16 cellular contexts compared by ENCODE assay signal in genomic region chr6:136526937-136527336, GRCh38. TPM values are rescaled to one million over a fixed set of nuclear protein-coding genes. Genes with fewer than 3 reads are reported as not detected.
DNase-seq lines count a peak whose midpoint lies in the region; ATAC-seq and TF ChIP-seq lines count a peak whose summit lies in the region.
"Had no signal": no experiment of that assay in that cellular context is flagged by ENCODE, and none has a peak within 500 bp of the region (broad histone marks: within the 10 kb centered on the region; RNA-seq: fewer than 3 reads in every experiment).

No MANE protein-coding gene starts in this region.

- TF ChIP-seq POLR2A in vagina (IDR thresholded peaks at IDR 0.05), result no peak

- peak overlapping the region; percentile 53 for H3K4me3 Mint-ChIP-seq in activated CD4-positive, alpha-beta T cell treated with anti-CD3 and anti-CD28 coated beads for 36 hours
- peak overlapping the region; percentile 8 for H3K4me3 Mint-ChIP-seq in type B pancreatic cell

- no peak overlapping the region for H2BK5ac ChIP-seq in mesendoderm (ENCODE audit: low read length)

- peak overlapping the region; percentile 17 for H3K56ac ChIP-seq in mesendoderm (ENCODE audit: low read length)

- H4K5ac ChIP-seq in mesendoderm (ENCODE audit: low read length), result no peak overlapping the region

- no peak overlapping the region for H2AK5ac ChIP-seq in mesendoderm (ENCODE audit: low read length)

- no peak overlapping the region for H3K27ac Mint-ChIP-seq in activated CD4-positive, alpha-beta T cell treated with anti-CD3 and anti-CD28 coated beads for 36 hours
- no peak overlapping the region for H3K27ac Mint-ChIP-seq in type B pancreatic cell
- H3K27ac Mint-ChIP-seq: activated T-helper 17 cell treated with anti-CD3 and anti-CD28 coated beads, Interleukin-2, amount 50 U/mL, for 72 hours had no signal

- no peaks in the 10 kb centered on the region for H3K36me3 ChIP-seq in mesendoderm (ENCODE audit: control insufficient read depth, insufficient read depth, low read length)
- H3K36me3 ChIP-seq in vagina, result no peaks in the 10 kb centered on the region
- H3K36me3 ChIP-seq: adrenal gland; BLaER1 treated with 17β-estradiol and CSF1 and Interleukin-3, amounts not matched to agents 10 nM and 100 nM; esophagus squamous epithelium; MG63; pancreas had no signal

- H3K27me3 ChIP-seq in mesendoderm (ENCODE audit: insufficient read depth, low read length, poor library complexity), result no peaks in the 10 kb centered on the region
- H3K27me3 ChIP-seq in vagina, result no peaks in the 10 kb centered on the region
- H3K27me3 ChIP-seq: adrenal gland; BLaER1 treated with 17β-estradiol and CSF1 and Interleukin-3, amounts not matched to agents 10 nM and 100 nM; esophagus squamous epithelium; MG63; pancreas had no signal

- H4K8ac ChIP-seq in mesendoderm (ENCODE audit: low read depth, low read length), result no peak overlapping the region

- no peak overlapping the region for H2BK15ac ChIP-seq in mesendoderm (replicated peaks; ENCODE audit: low read depth)

- H3K79me1 ChIP-seq in mesendoderm (ENCODE audit: low read length), result peaks cover 5% of the 10 kb centered on the region

- no CpG with 5 or more reads among the region's 4 CpGs for WGBS in mesendoderm (ENCODE audit: extremely low coverage, insufficient coverage, low lambda C conversion rate)

- no peak overlapping the region for H3K4me2 ChIP-seq in mesendoderm (ENCODE audit: low read length)
- H3K4me2 ChIP-seq: BLaER1 treated with 17β-estradiol and CSF1 and Interleukin-3, amounts not matched to agents 10 nM and 100 nM had no signal

- H3K4me3 ChIP-seq in mesendoderm (ENCODE audit: low read length) (no peak overlapping the region), vagina (no peak overlapping the region)
- H3K4me3 ChIP-seq: adrenal gland; BLaER1 treated with 17β-estradiol and CSF1 and Interleukin-3, amounts not matched to agents 10 nM and 100 nM; MG63; pancreas had no signal

- ATAC-seq in activated CD4-positive, alpha-beta T cell treated with anti-CD3 and anti-CD28 coated beads for 36 hours, result no peak
- ATAC-seq in GM21576 (IDR thresholded peaks at IDR 0.05; ENCODE audit: unreplicated experiment), result no peak

- peaks cover 2% of the 10 kb centered on the region for H3K27me3 Mint-ChIP-seq in activated CD4-positive, alpha-beta T cell treated with anti-CD3 and anti-CD28 coated beads for 36 hours
- no peaks in the 10 kb centered on the region for H3K27me3 Mint-ChIP-seq in type B pancreatic cell

- POLR2A ChIA-PET in activated CD4-positive, alpha-beta T cell treated with anti-CD3 and anti-CD28 coated beads for 36 hours (lab: Charles Lee), result no interaction called here

- intact Hi-C loops in activated CD4-positive, alpha-beta T cell treated with anti-CD3 and anti-CD28 coated beads for 36 hours (cut with DNase I, micrococcal nuclease), result no loop called here
- intact Hi-C loops in vagina (cut with DNase I), result no loop called here

- CTCF ChIA-PET in activated CD4-positive, alpha-beta T cell treated with anti-CD3 and anti-CD28 coated beads for 36 hours (lab: Charles Lee), result interaction anchor here (1.0 to 2.6 kb wide), 5 partner anchors 14 to 204 kb away, joined by 3 to 13 read pairs (median 5); no protein-coding TSS in a partner anchor

- peak overlapping the region; percentile 95 for H3K27ac ChIP-seq in caudate nucleus (ENCODE audit: low read depth, low read length)
- no peak overlapping the region for H3K27ac ChIP-seq in mesendoderm (ENCODE audit: low read depth, low read length)
- no peak overlapping the region for H3K27ac ChIP-seq in vagina
- H3K27ac ChIP-seq: BLaER1 treated with 17β-estradiol and CSF1 and Interleukin-3, amounts not matched to agents 10 nM and 100 nM; pancreas had no signal

- H3K4ac ChIP-seq in mesendoderm (ENCODE audit: low read depth, low read length), result no peak overlapping the region

- H3K4me1 Mint-ChIP-seq in activated CD4-positive, alpha-beta T cell treated with anti-CD3 and anti-CD28 coated beads for 36 hours, result peaks cover 20% of the 10 kb centered on the region
- H3K4me1 Mint-ChIP-seq in type B pancreatic cell (ENCODE audit: unreplicated experiment), result peaks cover 36% of the 10 kb centered on the region

- no peaks in the 10 kb centered on the region for H3K9me3 Mint-ChIP-seq in activated CD4-positive, alpha-beta T cell treated with anti-CD3 and anti-CD28 coated beads for 36 hours (ENCODE audit: low read depth)
- no peaks in the 10 kb centered on the region for H3K9me3 Mint-ChIP-seq in type B pancreatic cell
- H3K9me3 Mint-ChIP-seq: activated T-helper 17 cell treated with anti-CD3 and anti-CD28 coated beads, Interleukin-2, amount 50 U/mL, for 72 hours had no signal

- H3K4me1 ChIP-seq in mesendoderm (ENCODE audit: control insufficient read depth, low read depth, low read length) (peaks cover 12% of the 10 kb centered on the region), vagina (peaks cover 23% of the 10 kb centered on the region)
- H3K4me1 ChIP-seq: BLaER1 treated with 17β-estradiol and CSF1 and Interleukin-3, amounts not matched to agents 10 nM and 100 nM had no signal

- no peaks in the 10 kb centered on the region for H3K36me3 Mint-ChIP-seq in activated CD4-positive, alpha-beta T cell treated with anti-CD3 and anti-CD28 coated beads for 36 hours (ENCODE audit: low read depth)
- no peaks in the 10 kb centered on the region for H3K36me3 Mint-ChIP-seq in type B pancreatic cell

- H3K23ac ChIP-seq in mesendoderm (ENCODE audit: low read length), result no peak overlapping the region

- H3K9me3 ChIP-seq in vagina, result no peaks in the 10 kb centered on the region
- H3K9me3 ChIP-seq: adrenal gland, esophagus squamous epithelium, MG63, pancreas had no signal

- H2BK120ac ChIP-seq in mesendoderm (ENCODE audit: low read depth, low read length), result no peak overlapping the region

- H3K79me2 ChIP-seq in mesendoderm (ENCODE audit: control insufficient read depth, insufficient read depth, low read length), result peaks cover 12% of the 10 kb centered on the region

- no peak for DNase-seq in activated CD4-positive, alpha-beta T cell treated with anti-CD3 and anti-CD28 coated beads for 36 hours
- DNase-seq in activated CD4-positive, alpha-beta T cell treated with anti-CD3 and anti-CD28 coated beads, Interleukin-2, amount 50 U/mL, for 48 hours, result no peak
- DNase-seq in caudate nucleus (lab: John Stamatoyannopoulos, UW), result peak in 5 of 61 donors; percentile 13 to 71 (median 49)
- no peak for DNase-seq in mesendoderm
- no peak for DNase-seq in type B pancreatic cell (ENCODE audit: extremely low spot score, unreplicated experiment)
- no peak for DNase-seq in vagina (ENCODE audit: extremely low spot score in 2 of 2)
- DNase-seq in epidermal melanocyte (ENCODE audit: insufficient read length, low spot score), result no peak
- DNase-seq: esophagus squamous epithelium; MG63; NK-92 treated with Interleukin-12 subunit alpha and Interleukin-12 subunit beta, amount 100 ng/mL, for 24 hours; stimulated activated naive CD4-positive, alpha-beta T cell treated with Interleukin-2 at 50 U/mL for 16 hours had no signal

- no peak overlapping the region for H3K18ac ChIP-seq in mesendoderm (ENCODE audit: low read length)

- TF ChIP-seq CTCF in type B pancreatic cell (conservative IDR thresholded peaks at IDR 0.05) (no peak), vagina (IDR thresholded peaks at IDR 0.05) (no peak)

- no peak overlapping the region for H3K9ac ChIP-seq in mesendoderm (ENCODE audit: low read length)
- H3K9ac ChIP-seq: BLaER1 treated with 17β-estradiol and CSF1 and Interleukin-3, amounts not matched to agents 10 nM and 100 nM had no signal

RNA-seq across cellular contexts. Expression of gene MAP7, which starts 23.3 kb away (rescaled TPM):
- 1 to 10 TPM; 2.1 to 3.1 TPM for total RNA-seq in activated CD4-positive, alpha-beta T cell treated with anti-CD3 and anti-CD28 coated beads for 36 hours
- polyA plus RNA-seq in mesendoderm (2013, experiment 1 of 2), result 33.0 TPM
- 32.5 TPM for polyA plus RNA-seq in mesendoderm (2013, experiment 2 of 2)
- total RNA-seq in type B pancreatic cell (ENCODE audit: low replicate concordance), result 17.8 and 45.4 TPM in 2 replicates
- total RNA-seq in vagina, result 9.3 TPM
